In genomic region chr18:80108739-80109675, GRCh38 we compare ENCODE assay signal across 8 cellular contexts. TPM values are rescaled to one million over a fixed set of nuclear protein-coding genes. Genes with fewer than 3 reads are reported as not detected.
DNase-seq lines count a peak whose midpoint lies in the region; ATAC-seq and TF ChIP-seq lines count a peak whose summit lies in the region.

ADNP2 (plus strand) TSS chr18:80109262; CDS start chr18:80117543, 8,281 bp downstream.

- ATAC-seq in GM19025 (IDR thresholded peaks at IDR 0.05; ENCODE audit: low read depth, unreplicated experiment) (peak; percentile 66), HG03342 (IDR thresholded peaks at IDR 0.05; ENCODE audit: unreplicated experiment) (peak; percentile 68)

- DNase-seq in AG10803 (ENCODE audit: low read depth) (peak; percentile 90), NCI-H460 (ENCODE audit: extremely low read depth, low read depth) (peak; percentile 93)
- peak; percentile 70 to 75 for DNase-seq in activated CD4-positive, alpha-beta T cell treated with anti-CD3 and anti-CD28 coated beads for 24 hours (ENCODE audit: low read depth in 2 of 2)
- peak; percentile 57 to 74 for DNase-seq in stimulated activated CD4-positive, alpha-beta T cell treated with anti-CD3 and anti-CD28 coated beads, Interleukin-1b, Interleukin-23, amount 100 ng/mL, for 4 hours (ENCODE audit: low read depth in 2 of 2)

- H3K27ac ChIP-seq in cingulate gyrus (ENCODE audit: low read depth, low read length) (peak within 1 kb of the TSS; percentile 95), layer of hippocampus (ENCODE audit: low read depth, low read length) (peak within 1 kb of the TSS; percentile 95)

- no peak for TF ChIP-seq CTCF in AG10803 (conservative IDR thresholded peaks at IDR 0.05; ENCODE audit: low read length)

- no peaks in the 10 kb centered on the region for H3K27me3 ChIP-seq in layer of hippocampus (ENCODE audit: control insufficient read depth, insufficient read depth, low read length)

- peak within 1 kb of the TSS; percentile 80 for H3K4me3 ChIP-seq in AG10803 (ENCODE audit: low read length)

RNA-seq across cellular contexts. Expression of gene ADNP2, which starts in this region (rescaled TPM):
- 19.0 and 21.0 TPM in 2 replicates for total RNA-seq in NCI-H460 (2014; rRNA removed; shearing (Covaris generic))
- 11.3 and 13.5 TPM in 2 replicates for polyA plus RNA-seq in NCI-H460 (2014; cell fraction: nucleus; rRNA removed)

Comparison
In these comparisons a context has a peak if more than half of its experiments do, and no peak if none do; other contexts are left out.
1. Peak in every context shown above with its lines: DNase-seq, ATAC-seq, H3K4me3 ChIP-seq and H3K27ac ChIP-seq.